ENCODE assay signal across 8 cellular contexts in genomic region chr9:113807173-113808061, GRCh38.
DNase-seq lines count a peak whose midpoint lies in the region; ATAC-seq and TF ChIP-seq lines count a peak whose summit lies in the region.

No MANE protein-coding gene starts in this region.

- in situ Hi-C loops in Panc1 (cut with HindIII; ENCODE audit: low pct_unique_long_range_greater_than_20kb, low sequenced_read_pairs) (no loop called here), gastrocnemius medialis (cut with MboI; ENCODE audit: low sequenced_read_pairs in 4 of 4) (loop anchor here (10.0 to 25.0 kb wide), 4 partner anchors 157 to 480 kb away; no protein-coding TSS in a partner anchor)

- BruUV-seq in Panc1 (replicated peaks; lab: Mats Ljungman, UMichigan) = no TSS peak

- H3K36me3 ChIP-seq in Panc1 (ENCODE audit: control insufficient read depth, insufficient read depth, low read length) (no peaks in the 10 kb centered on the region), hepatocyte (replicated peaks; ENCODE audit: insufficient read depth, low read depth) (no peaks in the 10 kb centered on the region), gastrocnemius medialis (no peaks in the 10 kb centered on the region)

- H3K27ac ChIP-seq in HL-60 (replicated peaks) (no peak overlapping the region), Panc1 (ENCODE audit: low read length) (no peak overlapping the region), hepatocyte (no peak overlapping the region), gastrocnemius medialis (no peak overlapping the region)

- TF ChIP-seq POLR2A in gastrocnemius medialis (IDR thresholded peaks at IDR 0.05) = no peak

- H4K20me1 ChIP-seq in hepatocyte (ENCODE audit: insufficient read depth, poor library complexity, severe bottlenecking) = no peaks in the 10 kb centered on the region

- TF ChIP-seq CTCF in HL-60 (IDR thresholded peaks at IDR 0.05; ENCODE audit: insufficient read depth, low read length) (peak; percentile 59), Panc1 (IDR thresholded peaks at IDR 0.05) (peak; percentile 85), hepatocyte (IDR thresholded peaks at IDR 0.05; ENCODE audit: poor library complexity) (peak; percentile 77), gastrocnemius medialis (IDR thresholded peaks at IDR 0.05 in 4 of 5, conservative IDR thresholded peaks at IDR 0.05 in 1 of 5) (peak; percentile 76 to 91 (median 84))

- CTCF ChIA-PET in Panc1 (lab: Charles Lee) = no interaction called here

- no peak overlapping the region for H2AFZ ChIP-seq in hepatocyte

- DNase-seq in Daoy (ENCODE audit: low read depth) (peak; percentile 59), HL-60 (ENCODE audit: low read depth in 1 of 2, low spot score in 1 of 2) (peak; percentile 52 to 56), Panc1 (ENCODE audit: low read depth, low spot score) (peak; percentile 41), astrocyte of the hippocampus (ENCODE audit: low read depth, low spot score) (peak; percentile 76), hepatocyte (ENCODE audit: low spot score) (peak; percentile 48), gastrocnemius medialis (peak in 1 of 2 donors; percentile 28)

- intact Hi-C loops in Panc1 (cut with micrococcal nuclease; ENCODE audit: unreplicated experiment) = no loop called here
- intact Hi-C loops in gastrocnemius medialis (cut with DNase I; ENCODE audit: low total_unique reads) = loop anchor here (2.0 to 5.0 kb wide), 3 partner anchors 70 to 225 kb away; partner anchors contain the start of gene ZNF618

- H3K79me2 ChIP-seq in hepatocyte = no peaks in the 10 kb centered on the region

- ATAC-seq in Panc1 = peak; percentile 56; the same call in 1 of the 2 replicates
- peak; percentile 56 to 88 for ATAC-seq in gastrocnemius medialis
- ATAC-seq in GM19328 (IDR thresholded peaks at IDR 0.05; ENCODE audit: unreplicated experiment) = no peak
- no peak for ATAC-seq in HG03565 (IDR thresholded peaks at IDR 0.05; ENCODE audit: unreplicated experiment)

- no peaks in the 10 kb centered on the region for H3K4me1 ChIP-seq in Panc1 (ENCODE audit: control insufficient read depth, insufficient read depth, low read length)
- no peaks in the 10 kb centered on the region for H3K4me1 ChIP-seq in hepatocyte (ENCODE audit: insufficient read depth)
- peaks cover 0 to 4% of the 10 kb centered on the region in 2 donors for H3K4me1 ChIP-seq in gastrocnemius medialis

- POLR2A ChIA-PET in Panc1 (lab: Charles Lee) = no interaction called here

- H3K4me3 ChIP-seq in HL-60 (replicated peaks; ENCODE audit: insufficient read depth, low read length) (no peak overlapping the region), Panc1 (ENCODE audit: low read depth in 2 of 2, low read length in 2 of 2) (peak overlapping the region in 1 of 2 experiments; percentile 17; a peak in 1 of 4 replicates), hepatocyte (no peak overlapping the region), gastrocnemius medialis (peak overlapping the region; percentile 6 to 54 (median 16))

- 37% methylated on average over 15 of the region's 15 CpGs for WGBS in hepatocyte (ENCODE audit: low lambda C conversion rate, missing lambda C conversion rate)

- H3K9me2 ChIP-seq in hepatocyte (replicated peaks; ENCODE audit: insufficient read depth) = no peaks in the 10 kb centered on the region

- peak overlapping the region; percentile 70 for H3K4me2 ChIP-seq in hepatocyte

- H3K9me3 ChIP-seq in Panc1 (ENCODE audit: control insufficient read depth, insufficient read depth, low read depth, low read length) (no peaks in the 10 kb centered on the region), hepatocyte (ENCODE audit: low read depth) (no peaks in the 10 kb centered on the region), gastrocnemius medialis (no peaks in the 10 kb centered on the region)

- H3K27me3 ChIP-seq in HL-60 (ENCODE audit: insufficient read depth, poor library complexity, severe bottlenecking) = no peaks in the 10 kb centered on the region
- H3K27me3 ChIP-seq in Panc1 (ENCODE audit: control insufficient read depth, insufficient read depth, low read length) = no peaks in the 10 kb centered on the region
- H3K27me3 ChIP-seq in hepatocyte = peaks cover under 1% of the 10 kb centered on the region
- no peaks in the 10 kb centered on the region for H3K27me3 ChIP-seq in gastrocnemius medialis

Comparison
In these comparisons a context has a peak if more than half of its experiments do, and no peak if none do; other contexts are left out.
1. H3K4me3 ChIP-seq: peak in gastrocnemius medialis (4 of 4); none in HL-60 (single experiment) and hepatocyte (single experiment).
2. ATAC-seq: peak in Panc1 (single experiment) and gastrocnemius medialis (2 of 2); none in GM19328 (single experiment) and HG03565 (single experiment).
3. Peak in every context shown above with its lines, with median percentiles within 50 percentile points of each other: CTCF ChIP-seq.